ENCODE assay signal across 9 cellular contexts in the genomic region with DNA sequence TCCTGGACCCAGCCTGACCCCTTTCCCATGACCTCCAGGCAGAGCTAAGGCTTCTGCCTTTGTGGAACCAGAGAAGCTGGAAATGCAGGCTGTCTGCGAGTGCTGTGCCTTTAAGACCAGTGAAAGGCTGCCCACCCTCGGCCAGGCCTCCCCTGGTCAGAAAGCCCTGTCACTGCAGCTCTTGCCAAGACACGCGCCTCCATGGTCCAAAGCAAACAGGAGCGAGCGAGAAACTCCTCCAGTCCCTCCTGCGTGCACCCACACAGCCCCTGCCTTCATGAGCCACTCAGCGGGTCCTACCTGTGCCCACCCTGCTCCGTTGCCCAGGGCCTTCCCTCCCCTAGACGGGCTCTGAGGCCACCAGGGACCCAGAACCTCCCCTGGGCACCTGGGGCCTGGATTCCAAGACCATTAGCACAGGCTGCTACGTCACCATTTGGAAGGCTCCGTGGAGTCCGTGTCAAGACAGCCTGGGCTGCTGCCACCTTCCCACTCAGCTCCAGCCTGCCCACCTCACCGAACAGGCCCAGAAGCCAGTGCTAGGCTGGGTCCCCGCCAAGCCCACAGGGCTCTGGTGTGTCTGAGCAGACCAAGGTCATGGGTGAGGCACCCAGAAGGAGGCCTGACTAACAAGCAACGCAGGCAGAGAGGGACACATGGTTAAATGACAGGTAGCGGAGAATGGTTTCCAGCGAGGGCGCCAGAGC.
DNase-seq lines count a peak whose midpoint lies in the region; ATAC-seq and TF ChIP-seq lines count a peak whose summit lies in the region.
"Had no signal": no experiment of that assay in that cellular context is flagged by ENCODE, and none has a peak within 500 bp of the region (broad histone marks: within the 10 kb centered on the region; RNA-seq: fewer than 3 reads in every experiment).

No MANE protein-coding gene starts in this region.

- peak overlapping the region in 2 of 3 donors; percentile 15 to 55 for H3K4me3 ChIP-seq in breast epithelium
- H3K4me3 ChIP-seq in cardiac muscle cell = no peak overlapping the region
- H3K4me3 ChIP-seq: A549 had no signal

- H3K36me3 Mint-ChIP-seq in MCF 10A (ENCODE audit: insufficient read depth, unreplicated experiment) = peaks cover 7% of the 10 kb centered on the region

- TF ChIP-seq POLR2A in breast epithelium (IDR thresholded peaks at IDR 0.05) = no peak

- H3K36me3 ChIP-seq in breast epithelium (no peaks in the 10 kb centered on the region), cardiac muscle cell (no peaks in the 10 kb centered on the region)

- H3K9me3 Mint-ChIP-seq in MCF 10A (ENCODE audit: unreplicated experiment) = no peaks in the 10 kb centered on the region

- H3K9me3 ChIP-seq in breast epithelium = no peaks in the 10 kb centered on the region
- H3K9me3 ChIP-seq in cardiac muscle cell (ENCODE audit: low read depth) = no peaks in the 10 kb centered on the region
- H3K9me3 ChIP-seq: A549 had no signal

- ATAC-seq in omental fat pad (ENCODE audit: low FRiP score) = peak; percentile 78
- no peak for ATAC-seq in GM19351 (IDR thresholded peaks at IDR 0.05; ENCODE audit: unreplicated experiment)
- ATAC-seq: A549 had no signal

- peaks cover 5% of the 10 kb centered on the region for H3K4me1 Mint-ChIP-seq in MCF 10A (ENCODE audit: insufficient read depth, unreplicated experiment)

- H3K27me3 ChIP-seq in breast epithelium (no peaks in the 10 kb centered on the region), cardiac muscle cell (no peaks in the 10 kb centered on the region)

- no peak overlapping the region for H3K27ac Mint-ChIP-seq in MCF 10A (ENCODE audit: low read depth, unreplicated experiment)

- peak; percentile 67 to 86 for DNase-seq in breast epithelium (ENCODE audit: low spot score in 2 of 2)
- DNase-seq in MCF 10A (ENCODE audit: unreplicated experiment) = no peak
- DNase-seq in cardiac muscle cell (ENCODE audit: low read depth in 1 of 2, low spot score in 1 of 2) = peak in 1 of 2 donors; percentile 83
- DNase-seq in omental fat pad (ENCODE audit: low spot score) = peak; percentile 29
- no peak for DNase-seq in glomerular visceral epithelial cell (ENCODE audit: extremely low spot score)
- DNase-seq in activated T-cell treated with anti-CD3 and anti-CD28 coated beads for 4 hours = no peak
- no peak for DNase-seq in activated T-cell treated with anti-CD3 and anti-CD28 coated beads, Interleukin-2, amount 50 U/mL, for 48 hours

- H3K4me1 ChIP-seq in breast epithelium = peaks cover 5 to 12% of the 10 kb centered on the region in 2 donors
- no peaks in the 10 kb centered on the region for H3K4me1 ChIP-seq in cardiac muscle cell (ENCODE audit: low read depth)
- H3K4me1 ChIP-seq: A549 had no signal

- POLR2A ChIA-PET in MCF 10A (lab: Yijun Ruan, JAX) = interaction anchor here (0.5 to 0.6 kb wide), 2 partner anchors 14 to 523 kb away, joined by 4 to 5 read pairs; no protein-coding TSS in a partner anchor

- no TSS peak for BruUV-seq in MCF 10A (replicated peaks; lab: Mats Ljungman, UMichigan)

- no peak for TF ChIP-seq CTCF in breast epithelium (IDR thresholded peaks at IDR 0.05)
- TF ChIP-seq CTCF in MCF 10A (IDR thresholded peaks at IDR 0.05; ENCODE audit: unreplicated experiment) = no peak
- TF ChIP-seq CTCF in cardiac muscle cell (IDR thresholded peaks at IDR 0.05; ENCODE audit: low read depth, low read length) = no peak
- no peak for TF ChIP-seq CTCF in omental fat pad (IDR thresholded peaks at IDR 0.05)

- H3K4me3 Mint-ChIP-seq in MCF 10A (ENCODE audit: unreplicated experiment) = no peak overlapping the region

- no peaks in the 10 kb centered on the region for H3K27me3 Mint-ChIP-seq in MCF 10A (ENCODE audit: insufficient read depth, unreplicated experiment)

- H3K27ac ChIP-seq in breast epithelium = peak overlapping the region; percentile 82 to 90
- H3K27ac ChIP-seq in cardiac muscle cell = peak overlapping the region; percentile 48

- intact Hi-C loops in breast epithelium (cut with DNase I; ENCODE audit: low total_unique reads) = no loop called here
- intact Hi-C loops in MCF 10A (cut with micrococcal nuclease) = no loop called here

- CTCF ChIA-PET in MCF 10A (lab: Yijun Ruan, JAX) = interaction anchor here (1.9 kb wide), 1 partner anchor 48 kb away, joined by 8 read pairs; no protein-coding TSS in a partner anchor

Comparison
In these comparisons a context has a peak if more than half of its experiments do, and no peak if none do; other contexts are left out.
1. DNase-seq: peak in breast epithelium (2 of 2) and omental fat pad (single experiment); none in MCF 10A (single experiment), glomerular visceral epithelial cell (single experiment), activated T-cell treated with anti-CD3 and anti-CD28 coated beads for 4 hours (single experiment) and activated T-cell treated with anti-CD3 and anti-CD28 coated beads, Interleukin-2, amount 50 U/mL, for 48 hours (0 of 2).